ENCODE assay signal across 11 cellular contexts in the genomic region with DNA sequence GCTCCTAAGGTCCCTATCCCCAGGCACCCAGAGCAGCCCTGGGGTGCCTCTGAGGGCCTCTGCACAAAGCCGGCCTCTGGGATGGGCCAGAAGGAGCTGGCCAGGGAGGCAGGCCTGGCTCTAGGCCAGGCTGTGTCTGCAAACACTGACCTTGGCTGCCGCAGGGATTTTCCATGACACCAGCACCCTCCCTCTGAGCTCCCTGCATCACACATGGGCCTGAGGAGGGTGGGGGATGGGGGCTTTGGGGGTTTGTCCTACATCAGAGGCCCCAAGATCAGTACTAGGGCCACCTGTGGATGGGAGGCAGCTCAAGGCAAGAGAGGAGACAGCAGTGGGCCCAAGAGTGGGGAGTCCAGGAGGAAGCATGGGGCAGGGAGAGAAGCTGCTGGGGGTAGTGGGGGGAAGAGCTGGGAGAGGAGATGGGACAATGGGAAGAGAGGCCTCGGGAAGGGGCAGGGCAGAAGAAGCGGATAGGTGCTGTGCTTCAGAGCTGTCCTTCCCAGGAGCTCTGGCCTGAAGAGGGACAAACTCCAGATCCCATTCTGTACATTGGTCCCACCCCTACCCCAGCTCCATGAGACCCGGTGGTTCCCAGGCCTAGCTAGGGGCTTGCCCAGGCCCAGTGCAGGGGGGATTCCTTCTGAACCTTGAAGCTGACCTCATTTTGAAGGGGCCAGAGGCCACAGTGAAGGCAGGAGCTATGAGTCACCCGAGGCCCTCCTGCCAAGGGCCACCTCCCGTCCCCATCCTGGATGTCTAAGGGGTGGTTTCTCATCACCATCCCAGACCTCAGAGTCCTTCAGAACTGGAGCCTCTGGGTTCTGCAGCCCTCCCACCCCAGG. TPM values are rescaled to one million over a fixed set of nuclear protein-coding genes. Genes with fewer than 3 reads are reported as not detected.
DNase-seq lines count a peak whose midpoint lies in the region; ATAC-seq, FAIRE-seq and TF ChIP-seq lines count a peak whose summit lies in the region.
"Had no signal": no experiment of that assay in that cellular context is flagged by ENCODE, and none has a peak within 500 bp of the region (broad histone marks: within the 10 kb centered on the region; RNA-seq: fewer than 3 reads in every experiment).

No MANE protein-coding gene starts in this region.

- ATAC-seq in GM19324 (IDR thresholded peaks at IDR 0.05; ENCODE audit: low FRiP score, unreplicated experiment), result no peak

- H3K9me3 Mint-ChIP-seq in CD4-positive, alpha-beta memory T cell, result no peaks in the 10 kb centered on the region
- H3K9me3 Mint-ChIP-seq: type B pancreatic cell had no signal

- H3K4me1 ChIP-seq in BLaER1 treated with 17β-estradiol and CSF1 and Interleukin-3, amounts not matched to agents 10 nM and 100 nM, result peaks cover 24 to 39% (median 29%) of the 10 kb centered on the region in 10 experiments
- H3K4me1 ChIP-seq in CD4-positive, alpha-beta memory T cell (ENCODE audit: insufficient read depth, low read length), result no peaks in the 10 kb centered on the region

- H3K27me3 ChIP-seq in BLaER1 treated with 17β-estradiol and CSF1 and Interleukin-3, amounts not matched to agents 10 nM and 100 nM, result no peaks in the 10 kb centered on the region
- H3K27me3 ChIP-seq in CD4-positive, alpha-beta memory T cell (ENCODE audit: insufficient read depth, low read length), result no peaks in the 10 kb centered on the region

- no peaks in the 10 kb centered on the region for H3K36me3 ChIP-seq in BLaER1 treated with 17β-estradiol and CSF1 and Interleukin-3, amounts not matched to agents 10 nM and 100 nM
- H3K36me3 ChIP-seq in CD4-positive, alpha-beta memory T cell (ENCODE audit: insufficient read depth, low read length), result no peaks in the 10 kb centered on the region

- TF ChIP-seq CTCF in RWPE1 (conservative IDR thresholded peaks at IDR 0.05; ENCODE audit: low read depth), result no peak

- H3K4me1 Mint-ChIP-seq in CD4-positive, alpha-beta memory T cell, result no peaks in the 10 kb centered on the region

- CTCF ChIA-PET in CD4-positive, alpha-beta memory T cell (lab: Charles Lee; ENCODE audit: partially characterized antibody), result no interaction called here
- CTCF ChIA-PET in RWPE1 (lab: Yijun Ruan, JAX), result no interaction called here

- H3K27ac ChIP-seq in BLaER1 treated with 17β-estradiol and CSF1 and Interleukin-3, amounts not matched to agents 10 nM and 100 nM, result peak overlapping the region in 9 of 11 experiments; percentile 56 to 85 (median 75); a peak in 18 of 22 replicates
- no peak overlapping the region for H3K27ac ChIP-seq in CD4-positive, alpha-beta memory T cell (ENCODE audit: low read depth, low read length)
- H3K27ac ChIP-seq in RWPE1, result no peak overlapping the region

- intact Hi-C loops in CD4-positive, alpha-beta memory T cell (cut with micrococcal nuclease), result no loop called here

- H3K9me3 ChIP-seq in BLaER1 treated with 17β-estradiol and CSF1 and Interleukin-3, amounts not matched to agents 10 nM and 100 nM (replicated peaks in 1 of 11), result no peaks in the 10 kb centered on the region
- no peaks in the 10 kb centered on the region for H3K9me3 ChIP-seq in CD4-positive, alpha-beta memory T cell (ENCODE audit: control insufficient read depth in 1 of 2, low read length in 2 of 2)

- H4K20me1 ChIP-seq in BLaER1 treated with 17β-estradiol and CSF1 and Interleukin-3, amounts not matched to agents 10 nM and 100 nM, result no peaks in the 10 kb centered on the region

- peak overlapping the region; percentile 57 to 91 (median 80) for H3K4me2 ChIP-seq in BLaER1 treated with 17β-estradiol and CSF1 and Interleukin-3, amounts not matched to agents 10 nM and 100 nM

- peak; percentile 85 for DNase-seq in NCI-H69 (lab: John Stamatoyannopoulos, UW)
- peak; percentile 82 for DNase-seq in fibroblast of peridontal ligament (ENCODE audit: extremely low read depth)
- peak; percentile 22 for DNase-seq in non-pigmented ciliary epithelial cell (ENCODE audit: low read depth)
- no peak for DNase-seq in CD4-positive, alpha-beta memory T cell
- no peak for DNase-seq in GM12891 (ENCODE audit: insufficient read length, low spot score)
- DNase-seq in RWPE1 (ENCODE audit: low spot score), result no peak

- no peak overlapping the region for H3K27ac Mint-ChIP-seq in CD4-positive, alpha-beta memory T cell

- peaks cover 0 to 2% of the 10 kb centered on the region in 2 donors for H3K27me3 Mint-ChIP-seq in CD4-positive, alpha-beta memory T cell
- H3K27me3 Mint-ChIP-seq: type B pancreatic cell had no signal

- POLR2A ChIA-PET in CD4-positive, alpha-beta memory T cell (lab: Charles Lee; ENCODE audit: partially characterized antibody), result no interaction called here
- POLR2A ChIA-PET in RWPE1 (lab: Yijun Ruan, JAX; ENCODE audit: low non-redundant PET), result no interaction called here

- H3K4me3 ChIP-seq in BLaER1 treated with 17β-estradiol and CSF1 and Interleukin-3, amounts not matched to agents 10 nM and 100 nM, result no peak overlapping the region
- H3K4me3 ChIP-seq in CD4-positive, alpha-beta memory T cell (ENCODE audit: low read length in 2 of 2), result no peak overlapping the region

- no peaks in the 10 kb centered on the region for H3K36me3 Mint-ChIP-seq in CD4-positive, alpha-beta memory T cell
- H3K36me3 Mint-ChIP-seq: type B pancreatic cell had no signal

- no peak for FAIRE-seq in GM12891 (lab: Jason Lieb, UNC)
- FAIRE-seq: islet of Langerhans had no signal

- TF ChIP-seq POLR2A in GM12891 (IDR thresholded peaks at IDR 0.05; ENCODE audit: low read depth, low read length), result no peak

- no peak overlapping the region for H3K4me3 Mint-ChIP-seq in CD4-positive, alpha-beta memory T cell
- H3K4me3 Mint-ChIP-seq: type B pancreatic cell had no signal

- H3K9ac ChIP-seq in BLaER1 treated with 17β-estradiol and CSF1 and Interleukin-3, amounts not matched to agents 10 nM and 100 nM, result peak overlapping the region in 9 of 11 experiments; percentile 30 to 67 (median 51); a peak in 14 of 22 replicates

TF ChIP-seq in GM12891, 5 proteins besides CTCF, POLR2A, EP300 and RAD21:
- TF ChIP-seq PAX5 (IDR thresholded peaks at IDR 0.05; ENCODE audit: insufficient read depth, low read length, severe bottlenecking) (no peak), SPI1 (IDR thresholded peaks at IDR 0.05; ENCODE audit: low read depth, low read length) (no peak), POLR2AphosphoS5 (IDR thresholded peaks at IDR 0.05; ENCODE audit: low read depth, low read length) (no peak), POU2F2 (IDR thresholded peaks at IDR 0.05; ENCODE audit: low read depth, low read length) (no peak), TAF1 (IDR thresholded peaks at IDR 0.05; ENCODE audit: low read depth, low read length) (no peak)

RNA-seq across cellular contexts. Expression of a gene that starts 28.0 kb away (rescaled TPM):
- total RNA-seq in CD4-positive, alpha-beta memory T cell, result not detected
- not detected for polyA plus RNA-seq in CD4-positive, alpha-beta memory T cell
- polyA plus RNA-seq in GM12891 (2012; ENCODE audit: low read depth, missing spikeins), result not detected
- total RNA-seq: HT1080 had no signal

RNA-seq across cellular contexts. Expression of a gene that starts 43.5 kb away (rescaled TPM):
- 10 to 100 TPM; 20.1 to 22.2 TPM for total RNA-seq in CD4-positive, alpha-beta memory T cell
- 1 to 10 TPM; 4.8 to 6.9 TPM for polyA plus RNA-seq in CD4-positive, alpha-beta memory T cell
- polyA plus RNA-seq in GM12891 (2012; ENCODE audit: low read depth, missing spikeins), result 1.6 TPM

Comparison
In these comparisons a context has a peak if more than half of its experiments do, and no peak if none do; other contexts are left out.
1. H3K27ac ChIP-seq: peak in BLaER1 treated with 17β-estradiol and CSF1 and Interleukin-3, amounts not matched to agents 10 nM and 100 nM (9 of 11); none in CD4-positive, alpha-beta memory T cell (single experiment) and RWPE1 (single experiment).
2. DNase-seq: peak in NCI-H69 (single experiment), fibroblast of peridontal ligament (single experiment) and non-pigmented ciliary epithelial cell (single experiment); none in CD4-positive, alpha-beta memory T cell (0 of 5), GM12891 (single experiment) and RWPE1 (single experiment).